8 cellular contexts compared by ENCODE assay signal in genomic region chr11:559712-560304, GRCh38. TPM values are rescaled to one million over a fixed set of nuclear protein-coding genes. Genes with fewer than 3 reads are reported as not detected.
DNase-seq lines count a peak whose midpoint lies in the region; ATAC-seq, FAIRE-seq and TF ChIP-seq lines count a peak whose summit lies in the region.

No MANE protein-coding gene starts in this region.

- peak overlapping the region; percentile 39 for H3K27ac ChIP-seq in muscle layer of duodenum (ENCODE audit: low read length)

- CTCF ChIA-PET in AG04449 (lab: Yijun Ruan, JAX), result interaction anchor here (1.2 to 1.7 kb wide), 3 partner anchors 13 to 163 kb away, joined by 3 to 5 read pairs (median 4); partner anchors contain the start of gene PHRF1

- POLR2A ChIA-PET in AG04449 (lab: Yijun Ruan, JAX), result no interaction called here

- no peaks in the 10 kb centered on the region for H3K9me3 ChIP-seq in muscle layer of duodenum (ENCODE audit: control insufficient read depth in 1 of 2, low read length in 2 of 2)

- peak overlapping the region; percentile 59 for H3K4me3 ChIP-seq in AG04449 (ENCODE audit: low read depth, low read length)
- peak overlapping the region; percentile 46 for H3K4me3 ChIP-seq in bronchial epithelial cell (ENCODE audit: low read depth, low read length)
- peak overlapping the region; percentile 33 to 80 for H3K4me3 ChIP-seq in muscle layer of duodenum (ENCODE audit: low read depth in 1 of 2, low read length in 2 of 2)

- no peak for ATAC-seq in GM21737 (IDR thresholded peaks at IDR 0.05; ENCODE audit: unreplicated experiment)

- FAIRE-seq in bronchial epithelial cell (lab: Jason Lieb, UNC), result no peak

- TF ChIP-seq CTCF in AG04449 (IDR thresholded peaks at IDR 0.05; ENCODE audit: insufficient read depth, low read length, missing control alignments) (no peak), bronchial epithelial cell (IDR thresholded peaks at IDR 0.05; ENCODE audit: insufficient read depth, low read length, severe bottlenecking) (no peak)

- H3K27me3 ChIP-seq in bronchial epithelial cell (ENCODE audit: control insufficient read depth, insufficient read depth, low read length), result no peaks in the 10 kb centered on the region
- peaks cover 6% of the 10 kb centered on the region for H3K27me3 ChIP-seq in muscle layer of duodenum (ENCODE audit: low read depth, low read length)

- peaks cover 16% of the 10 kb centered on the region for H3K36me3 ChIP-seq in bronchial epithelial cell (ENCODE audit: control insufficient read depth, insufficient read depth, low read length)
- no peaks in the 10 kb centered on the region for H3K36me3 ChIP-seq in muscle layer of duodenum (ENCODE audit: control insufficient read depth in 1 of 2, insufficient read depth in 2 of 2, low read length in 2 of 2)

- peaks cover 0 to 31% of the 10 kb centered on the region in 2 donors for H3K4me1 ChIP-seq in muscle layer of duodenum (ENCODE audit: control insufficient read depth in 1 of 2, insufficient read depth in 2 of 2, low read length in 2 of 2)

- DNase-seq in AG04449 (ENCODE audit: low read depth, low spot score), result no peak
- peak; percentile 53 for DNase-seq in HuH-7.5 (ENCODE audit: low spot score)
- no peak for DNase-seq in bronchial epithelial cell (ENCODE audit: low read depth)
- DNase-seq in NCI-H1417 (lab: John Stamatoyannopoulos, UW), result no peak
- DNase-seq in glomerular visceral epithelial cell (ENCODE audit: extremely low spot score), result no peak
- no peak for DNase-seq in kidney glomerular epithelial cell (lab: John Stamatoyannopoulos, UW)

RNA-seq across cellular contexts. Expression of gene LMNTD2, which starts 0.7 kb away (rescaled TPM):
- total RNA-seq in bronchial epithelial cell, result 0.90 and 1.1 TPM in 2 replicates

RNA-seq across cellular contexts. Expression of gene RASSF7, which starts 1.0 kb away (rescaled TPM):
- total RNA-seq in bronchial epithelial cell, result 44.4 and 45.5 TPM in 2 replicates

RNA-seq across cellular contexts. Expression of gene PHRF1, which starts 16.5 kb away (rescaled TPM):
- 21.1 and 26.1 TPM in 2 replicates for total RNA-seq in bronchial epithelial cell

RNA-seq across cellular contexts. Expression of gene LRRC56, which starts 22.5 kb away (rescaled TPM):
- total RNA-seq in bronchial epithelial cell, result 0.26 and 0.38 TPM in 2 replicates

RNA-seq across cellular contexts. Expression of gene HRAS, which starts 24.4 kb away (rescaled TPM):
- total RNA-seq in bronchial epithelial cell, result 150 and 199 TPM in 2 replicates
